In the genomic region with DNA sequence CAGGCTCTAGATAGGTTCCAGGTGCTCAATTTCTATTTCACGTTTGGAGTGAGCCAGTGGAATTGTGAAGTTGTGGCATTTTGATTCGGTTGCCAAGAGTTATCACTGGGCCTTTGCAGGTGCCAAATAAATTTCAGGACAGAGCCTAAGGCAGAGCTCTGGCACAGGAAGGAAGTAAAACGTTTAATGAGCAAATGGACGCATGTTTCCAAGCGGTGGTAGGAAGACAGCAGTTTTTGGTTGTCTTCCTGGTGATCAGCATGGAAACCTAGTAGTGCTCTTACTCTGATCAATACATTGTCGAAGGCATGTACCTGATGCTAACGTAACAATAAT, we compare ENCODE assay signal across 8 cellular contexts. TPM values are rescaled to one million over a fixed set of nuclear protein-coding genes. Genes with fewer than 3 reads are reported as not detected.
DNase-seq lines count a peak whose midpoint lies in the region; ATAC-seq and TF ChIP-seq lines count a peak whose summit lies in the region.

No MANE protein-coding gene starts in this region.

- H3K4me3 ChIP-seq in HAP-1, result peak overlapping the region; percentile 29
- peak overlapping the region; percentile 45 for H3K4me3 ChIP-seq in smooth muscle cell

- no peaks in the 10 kb centered on the region for H3K9me3 Mint-ChIP-seq in activated CD4-positive, alpha-beta memory T cell treated with anti-CD3 and anti-CD28 coated beads, Interleukin-2, amount 10 ng/mL, durations not matched to agents 7 days and 5 days

- POLR2A ChIA-PET in activated CD4-positive, alpha-beta memory T cell treated with anti-CD3 and anti-CD28 coated beads, Interleukin-2, amount 10 ng/mL, durations not matched to agents 7 days and 5 days (lab: Charles Lee), result interaction anchor here (0.6 to 4.0 kb wide), 12 partner anchors 11 to 243 kb away, joined by 3 to 45 read pairs (median 4); a partner anchor contains a TSS

- CTCF ChIA-PET in activated CD4-positive, alpha-beta memory T cell treated with anti-CD3 and anti-CD28 coated beads, Interleukin-2, amount 10 ng/mL, durations not matched to agents 7 days and 5 days (lab: Charles Lee), result interaction anchor here (0.8 to 15.8 kb wide), 9 partner anchors 10 to 32 kb away, joined by 3 to 158 read pairs (median 4); no protein-coding TSS in a partner anchor

- no peak for DNase-seq in HAP-1 (ENCODE audit: low spot score in 2 of 2)
- DNase-seq in activated CD4-positive, alpha-beta memory T cell treated with anti-CD3 and anti-CD28 coated beads, Interleukin-2, amount 10 ng/mL, durations not matched to agents 7 days and 5 days, result no peak
- DNase-seq in left ventricle myocardium superior, result no peak
- no peak for DNase-seq in smooth muscle cell (lab: John Stamatoyannopoulos, UW; ENCODE audit: unreplicated experiment)
- DNase-seq in NCI-H510A treated with DMSO at 0.1 percent for 48 hours (lab: John Stamatoyannopoulos, UW), result no peak
- no peak for DNase-seq in GM19238 (ENCODE audit: insufficient read length, low spot score)

- H3K9me3 ChIP-seq in HAP-1 (no peaks in the 10 kb centered on the region), smooth muscle cell (replicated peaks; ENCODE audit: low read depth) (no peaks in the 10 kb centered on the region)

- peak; percentile 31 for ATAC-seq in left ventricle myocardium superior
- no peak for ATAC-seq in GM19351 (IDR thresholded peaks at IDR 0.05; ENCODE audit: unreplicated experiment)
- ATAC-seq in GM18909 (IDR thresholded peaks at IDR 0.05; ENCODE audit: poor library complexity, unreplicated experiment), result no peak

- TF ChIP-seq CTCF in smooth muscle cell (IDR thresholded peaks at IDR 0.05; ENCODE audit: borderline replicate concordance, insufficient read depth, poor library complexity, severe bottlenecking), result no peak

- 78% methylated on average over 7 of the region's 7 CpGs for WGBS in smooth muscle cell (ENCODE audit: low lambda C conversion rate)

- H3K36me3 ChIP-seq in HAP-1 (replicated peaks) (no peaks in the 10 kb centered on the region), smooth muscle cell (ENCODE audit: low read depth) (no peaks in the 10 kb centered on the region)

- H3K79me2 ChIP-seq in smooth muscle cell (ENCODE audit: low read depth), result no peaks in the 10 kb centered on the region

- in situ Hi-C loops in HAP-1 (cut with MboI; ENCODE audit: low sequenced_read_pairs), result no loop called here

- no peaks in the 10 kb centered on the region for H4K20me1 ChIP-seq in smooth muscle cell (ENCODE audit: low read depth)

- no peak overlapping the region for H2AFZ ChIP-seq in smooth muscle cell (ENCODE audit: low read depth)

- H3K27ac Mint-ChIP-seq in activated CD4-positive, alpha-beta memory T cell treated with anti-CD3 and anti-CD28 coated beads, Interleukin-2, amount 10 ng/mL, durations not matched to agents 7 days and 5 days, result peak overlapping the region; percentile 91

- peaks cover 4% of the 10 kb centered on the region for H3F3A ChIP-seq in smooth muscle cell (ENCODE audit: low read depth)

- H3K9ac ChIP-seq in smooth muscle cell (ENCODE audit: low read depth), result no peak overlapping the region

- H3K36me3 Mint-ChIP-seq in activated CD4-positive, alpha-beta memory T cell treated with anti-CD3 and anti-CD28 coated beads, Interleukin-2, amount 10 ng/mL, durations not matched to agents 7 days and 5 days (ENCODE audit: low read depth), result peaks cover 43% of the 10 kb centered on the region

- H3K27ac ChIP-seq in smooth muscle cell (ENCODE audit: low read depth), result no peak overlapping the region

- no peaks in the 10 kb centered on the region for H3K27me3 ChIP-seq in HAP-1 (ENCODE audit: low read depth)
- H3K27me3 ChIP-seq in smooth muscle cell (ENCODE audit: low read depth), result no peaks in the 10 kb centered on the region

- peaks cover 70% of the 10 kb centered on the region for H3K4me1 Mint-ChIP-seq in activated CD4-positive, alpha-beta memory T cell treated with anti-CD3 and anti-CD28 coated beads, Interleukin-2, amount 10 ng/mL, durations not matched to agents 7 days and 5 days

- H3K4me3 Mint-ChIP-seq in activated CD4-positive, alpha-beta memory T cell treated with anti-CD3 and anti-CD28 coated beads, Interleukin-2, amount 10 ng/mL, durations not matched to agents 7 days and 5 days, result peak overlapping the region; percentile 94

- H3K27me3 Mint-ChIP-seq in activated CD4-positive, alpha-beta memory T cell treated with anti-CD3 and anti-CD28 coated beads, Interleukin-2, amount 10 ng/mL, durations not matched to agents 7 days and 5 days, result no peaks in the 10 kb centered on the region

- H3K4me1 ChIP-seq in HAP-1, result no peaks in the 10 kb centered on the region
- H3K4me1 ChIP-seq in smooth muscle cell (ENCODE audit: low read depth), result peaks cover 3% of the 10 kb centered on the region

- H3K4me2 ChIP-seq in smooth muscle cell, result peak overlapping the region; percentile 85

- intact Hi-C loops in left ventricle myocardium superior (cut with micrococcal nuclease), result no loop called here

RNA-seq across cellular contexts. Expression of a gene that starts 0.5 kb away (rescaled TPM):
- 10 to 100 TPM; 79.0 to 80.0 TPM for total RNA-seq in activated CD4-positive, alpha-beta memory T cell treated with anti-CD3 and anti-CD28 coated beads, Interleukin-2, amount 10 ng/mL, durations not matched to agents 7 days and 5 days
- total RNA-seq in left ventricle myocardium superior, result 8.2 TPM
- total RNA-seq in smooth muscle cell, result 1.6 and 1.7 TPM in 2 replicates
- 0.74 and 0.94 TPM in 2 replicates for polyA plus RNA-seq in smooth muscle cell

RNA-seq across cellular contexts. Expression of a gene that starts 29.3 kb away (rescaled TPM):
- total RNA-seq in activated CD4-positive, alpha-beta memory T cell treated with anti-CD3 and anti-CD28 coated beads, Interleukin-2, amount 10 ng/mL, durations not matched to agents 7 days and 5 days, result 10 to 100 TPM; 36.0 to 39.7 TPM
- total RNA-seq in left ventricle myocardium superior, result 31.1 TPM
- total RNA-seq in smooth muscle cell, result 170 and 174 TPM in 2 replicates
- polyA plus RNA-seq in smooth muscle cell, result 38.6 and 46.3 TPM in 2 replicates
